In the genomic region with DNA sequence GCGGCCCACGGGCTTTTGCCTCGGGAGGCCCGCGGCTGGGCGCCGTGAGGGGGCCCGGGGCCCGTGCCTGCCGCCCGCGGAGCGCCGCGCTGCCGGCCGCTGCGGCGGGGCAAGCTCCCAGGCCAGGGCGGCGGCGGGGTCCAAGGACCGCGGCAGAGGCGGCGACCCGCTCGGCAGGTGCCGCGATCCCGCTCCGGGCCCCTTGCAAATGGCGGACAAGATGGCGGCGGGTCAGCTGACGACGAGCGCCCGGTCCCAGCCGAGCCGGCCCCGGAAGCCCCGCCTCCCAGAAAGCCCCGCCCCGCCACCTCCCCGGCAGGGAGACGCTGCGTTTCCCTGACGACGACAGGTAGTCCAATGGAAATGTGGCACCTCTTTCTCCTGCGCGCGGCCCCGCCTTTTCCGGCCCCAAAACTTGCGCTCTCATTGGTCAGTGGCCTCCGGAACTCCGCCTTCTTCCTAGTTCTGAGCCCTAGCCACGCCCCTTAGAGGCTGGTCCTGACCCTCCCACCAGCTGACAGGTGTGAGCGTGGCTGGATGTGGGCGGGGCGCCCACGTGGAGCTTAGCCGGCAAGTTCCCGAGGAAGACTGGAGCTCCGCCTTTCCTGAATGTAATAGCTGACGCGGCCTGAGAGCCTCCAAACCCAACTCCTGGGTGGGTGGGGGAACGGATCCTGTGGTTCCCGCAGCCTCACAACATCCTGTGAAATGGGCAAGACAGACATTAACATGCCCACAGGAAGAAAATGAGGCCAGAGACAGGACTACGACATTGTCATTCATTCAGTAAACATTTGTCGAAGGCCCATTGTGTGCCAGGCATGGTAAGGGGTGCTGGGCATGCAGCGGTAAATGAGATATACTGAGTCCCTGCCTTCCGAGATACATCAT, we compare ENCODE assay signal across 1 cellular context.
TF ChIP-seq lines count a peak whose summit lies in the region.

A gene (minus strand): TSS at position 228 of the 891 bp plus-strand sequence. CDS start 232 bp downstream, outside the sequence.

TF ChIP-seq in HepG2, 621 proteins besides CTCF, POLR2A, EP300 and RAD21 (continued from another document and continues in another):
- TF ChIP-seq, protein P1, sequence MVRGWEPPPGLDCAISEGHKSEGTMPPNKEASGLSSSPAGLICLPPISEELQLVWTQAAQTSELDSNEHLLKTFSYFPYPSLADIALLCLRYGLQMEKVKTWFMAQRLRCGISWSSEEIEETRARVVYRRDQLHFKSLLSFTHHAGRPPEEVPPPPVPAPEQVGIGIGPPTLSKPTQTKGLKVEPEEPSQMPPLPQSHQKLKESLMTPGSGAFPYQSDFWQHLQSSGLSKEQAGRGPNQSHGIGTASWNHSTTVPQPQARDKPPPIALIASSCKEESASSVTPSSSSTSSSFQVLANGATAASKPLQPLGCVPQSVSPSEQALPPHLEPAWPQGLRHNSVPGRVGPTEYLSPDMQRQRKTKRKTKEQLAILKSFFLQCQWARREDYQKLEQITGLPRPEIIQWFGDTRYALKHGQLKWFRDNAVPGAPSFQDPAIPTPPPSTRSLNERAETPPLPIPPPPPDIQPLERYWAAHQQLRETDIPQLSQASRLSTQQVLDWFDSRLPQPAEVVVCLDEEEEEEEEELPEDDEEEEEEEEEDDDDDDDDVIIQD (CRISPR knock-in tag; IDR thresholded peaks at IDR 0.05; ENCODE audit: low read depth): no peak
- TF ChIP-seq ZNF430 (CRISPR knock-in tag; IDR thresholded peaks at IDR 0.05): no peak
- TF ChIP-seq NFIC (IDR thresholded peaks at IDR 0.05; ENCODE audit: low read length): no peak
- no peak for TF ChIP-seq HNRNPUL1 (IDR thresholded peaks at IDR 0.05; ENCODE audit: low read depth, low read length)
- TF ChIP-seq, protein P2, sequence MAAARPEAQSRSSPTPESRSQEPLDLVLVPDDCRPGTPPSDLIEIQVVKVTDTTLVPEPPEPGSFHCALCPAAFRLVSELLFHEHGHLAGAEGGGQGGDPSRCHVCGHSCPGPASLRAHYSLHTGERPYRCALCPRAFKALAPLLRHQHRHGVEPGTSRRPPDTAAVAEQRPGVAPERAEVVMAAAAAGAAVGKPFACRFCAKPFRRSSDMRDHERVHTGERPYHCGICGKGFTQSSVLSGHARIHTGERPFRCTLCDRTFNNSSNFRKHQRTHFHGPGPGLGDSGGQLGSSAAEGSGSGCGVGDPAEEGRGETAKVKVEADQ (CRISPR knock-in tag; IDR thresholded peaks at IDR 0.05; ENCODE audit: borderline replicate concordance): 0 out of 2 replicates have a peak, but pooled peaks have one; percentile 12
- TF ChIP-seq ZNF569 (CRISPR knock-in tag; IDR thresholded peaks at IDR 0.05; ENCODE audit: borderline replicate concordance): no peak
- TF ChIP-seq CCAR2 (optimal IDR thresholded peaks at IDR 0.05; ENCODE audit: low read depth, low read length): no peak
- no peak for TF ChIP-seq ZNF24 (IDR thresholded peaks at IDR 0.05)
- TF ChIP-seq, protein P3, sequence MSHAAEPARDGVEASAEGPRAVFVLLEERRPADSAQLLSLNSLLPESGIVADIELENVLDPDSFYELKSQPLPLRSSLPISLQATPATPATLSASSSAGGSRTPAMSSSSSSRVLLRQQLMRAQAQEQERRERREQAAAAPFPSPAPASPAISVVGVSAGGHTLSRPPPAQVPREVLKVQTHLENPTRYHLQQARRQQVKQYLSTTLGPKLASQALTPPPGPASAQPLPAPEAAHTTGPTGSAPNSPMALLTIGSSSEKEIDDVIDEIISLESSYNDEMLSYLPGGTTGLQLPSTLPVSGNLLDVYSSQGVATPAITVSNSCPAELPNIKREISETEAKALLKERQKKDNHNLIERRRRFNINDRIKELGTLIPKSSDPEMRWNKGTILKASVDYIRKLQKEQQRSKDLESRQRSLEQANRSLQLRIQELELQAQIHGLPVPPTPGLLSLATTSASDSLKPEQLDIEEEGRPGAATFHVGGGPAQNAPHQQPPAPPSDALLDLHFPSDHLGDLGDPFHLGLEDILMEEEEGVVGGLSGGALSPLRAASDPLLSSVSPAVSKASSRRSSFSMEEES (CRISPR knock-in tag; IDR thresholded peaks at IDR 0.05): no peak; the same call in none of the 2 replicates
- TF ChIP-seq, protein P4, sequence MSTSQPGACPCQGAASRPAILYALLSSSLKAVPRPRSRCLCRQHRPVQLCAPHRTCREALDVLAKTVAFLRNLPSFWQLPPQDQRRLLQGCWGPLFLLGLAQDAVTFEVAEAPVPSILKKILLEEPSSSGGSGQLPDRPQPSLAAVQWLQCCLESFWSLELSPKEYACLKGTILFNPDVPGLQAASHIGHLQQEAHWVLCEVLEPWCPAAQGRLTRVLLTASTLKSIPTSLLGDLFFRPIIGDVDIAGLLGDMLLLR (CRISPR knock-in tag; IDR thresholded peaks at IDR 0.05): peak; percentile 95; the same call in 1 of the 2 replicates
- TF ChIP-seq, protein P5, sequence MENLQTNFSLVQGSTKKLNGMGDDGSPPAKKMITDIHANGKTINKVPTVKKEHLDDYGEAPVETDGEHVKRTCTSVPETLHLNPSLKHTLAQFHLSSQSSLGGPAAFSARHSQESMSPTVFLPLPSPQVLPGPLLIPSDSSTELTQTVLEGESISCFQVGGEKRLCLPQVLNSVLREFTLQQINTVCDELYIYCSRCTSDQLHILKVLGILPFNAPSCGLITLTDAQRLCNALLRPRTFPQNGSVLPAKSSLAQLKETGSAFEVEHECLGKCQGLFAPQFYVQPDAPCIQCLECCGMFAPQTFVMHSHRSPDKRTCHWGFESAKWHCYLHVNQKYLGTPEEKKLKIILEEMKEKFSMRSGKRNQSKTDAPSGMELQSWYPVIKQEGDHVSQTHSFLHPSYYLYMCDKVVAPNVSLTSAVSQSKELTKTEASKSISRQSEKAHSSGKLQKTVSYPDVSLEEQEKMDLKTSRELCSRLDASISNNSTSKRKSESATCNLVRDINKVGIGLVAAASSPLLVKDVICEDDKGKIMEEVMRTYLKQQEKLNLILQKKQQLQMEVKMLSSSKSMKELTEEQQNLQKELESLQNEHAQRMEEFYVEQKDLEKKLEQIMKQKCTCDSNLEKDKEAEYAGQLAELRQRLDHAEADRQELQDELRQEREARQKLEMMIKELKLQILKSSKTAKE (CRISPR knock-in tag; IDR thresholded peaks at IDR 0.05; ENCODE audit: borderline replicate concordance): no peak
- TF ChIP-seq, protein P6, sequence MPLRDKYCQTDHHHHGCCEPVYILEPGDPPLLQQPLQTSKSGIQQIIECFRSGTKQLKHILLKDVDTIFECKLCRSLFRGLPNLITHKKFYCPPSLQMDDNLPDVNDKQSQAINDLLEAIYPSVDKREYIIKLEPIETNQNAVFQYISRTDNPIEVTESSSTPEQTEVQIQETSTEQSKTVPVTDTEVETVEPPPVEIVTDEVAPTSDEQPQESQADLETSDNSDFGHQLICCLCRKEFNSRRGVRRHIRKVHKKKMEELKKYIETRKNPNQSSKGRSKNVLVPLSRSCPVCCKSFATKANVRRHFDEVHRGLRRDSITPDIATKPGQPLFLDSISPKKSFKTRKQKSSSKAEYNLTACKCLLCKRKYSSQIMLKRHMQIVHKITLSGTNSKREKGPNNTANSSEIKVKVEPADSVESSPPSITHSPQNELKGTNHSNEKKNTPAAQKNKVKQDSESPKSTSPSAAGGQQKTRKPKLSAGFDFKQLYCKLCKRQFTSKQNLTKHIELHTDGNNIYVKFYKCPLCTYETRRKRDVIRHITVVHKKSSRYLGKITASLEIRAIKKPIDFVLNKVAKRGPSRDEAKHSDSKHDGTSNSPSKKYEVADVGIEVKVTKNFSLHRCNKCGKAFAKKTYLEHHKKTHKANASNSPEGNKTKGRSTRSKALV (CRISPR knock-in tag; IDR thresholded peaks at IDR 0.05): no peak
- TF ChIP-seq DNMT3B (CRISPR knock-in tag; conservative IDR thresholded peaks at IDR 0.05): no peak
- TF ChIP-seq ZNF441 (CRISPR knock-in tag; IDR thresholded peaks at IDR 0.05; ENCODE audit: borderline replicate concordance): no peak
- TF ChIP-seq ZKSCAN1 (IDR thresholded peaks at IDR 0.05; ENCODE audit: low read length): no peak
- TF ChIP-seq ZNF850 (CRISPR knock-in tag; conservative IDR thresholded peaks at IDR 0.05): no peak
- TF ChIP-seq SAFB2 (CRISPR knock-in tag; IDR thresholded peaks at IDR 0.05; ENCODE audit: borderline replicate concordance, low read depth): 0 out of 2 replicates have a peak, but pooled peaks have one; percentile 2
- TF ChIP-seq, protein P7, sequence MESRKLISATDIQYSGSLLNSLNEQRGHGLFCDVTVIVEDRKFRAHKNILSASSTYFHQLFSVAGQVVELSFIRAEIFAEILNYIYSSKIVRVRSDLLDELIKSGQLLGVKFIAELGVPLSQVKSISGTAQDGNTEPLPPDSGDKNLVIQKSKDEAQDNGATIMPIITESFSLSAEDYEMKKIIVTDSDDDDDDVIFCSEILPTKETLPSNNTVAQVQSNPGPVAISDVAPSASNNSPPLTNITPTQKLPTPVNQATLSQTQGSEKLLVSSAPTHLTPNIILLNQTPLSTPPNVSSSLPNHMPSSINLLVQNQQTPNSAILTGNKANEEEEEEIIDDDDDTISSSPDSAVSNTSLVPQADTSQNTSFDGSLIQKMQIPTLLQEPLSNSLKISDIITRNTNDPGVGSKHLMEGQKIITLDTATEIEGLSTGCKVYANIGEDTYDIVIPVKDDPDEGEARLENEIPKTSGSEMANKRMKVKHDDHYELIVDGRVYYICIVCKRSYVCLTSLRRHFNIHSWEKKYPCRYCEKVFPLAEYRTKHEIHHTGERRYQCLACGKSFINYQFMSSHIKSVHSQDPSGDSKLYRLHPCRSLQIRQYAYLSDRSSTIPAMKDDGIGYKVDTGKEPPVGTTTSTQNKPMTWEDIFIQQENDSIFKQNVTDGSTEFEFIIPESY (CRISPR knock-in tag; IDR thresholded peaks at IDR 0.05): no peak; the same call in 1 of the 2 replicates
- TF ChIP-seq MXD4 (CRISPR knock-in tag; IDR thresholded peaks at IDR 0.05): peak; percentile 100
- TF ChIP-seq TAF15 (IDR thresholded peaks at IDR 0.05; ENCODE audit: low read depth, low read length, poor library complexity, severe bottlenecking): no peak
- TF ChIP-seq, protein P8, sequence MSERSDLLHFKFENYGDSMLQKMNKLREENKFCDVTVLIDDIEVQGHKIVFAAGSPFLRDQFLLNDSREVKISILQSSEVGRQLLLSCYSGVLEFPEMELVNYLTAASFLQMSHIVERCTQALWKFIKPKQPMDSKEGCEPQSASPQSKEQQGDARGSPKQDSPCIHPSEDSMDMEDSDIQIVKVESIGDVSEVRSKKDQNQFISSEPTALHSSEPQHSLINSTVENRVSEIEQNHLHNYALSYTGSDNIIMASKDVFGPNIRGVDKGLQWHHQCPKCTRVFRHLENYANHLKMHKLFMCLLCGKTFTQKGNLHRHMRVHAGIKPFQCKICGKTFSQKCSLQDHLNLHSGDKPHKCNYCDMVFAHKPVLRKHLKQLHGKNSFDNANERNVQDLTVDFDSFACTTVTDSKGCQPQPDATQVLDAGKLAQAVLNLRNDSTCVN (CRISPR knock-in tag; IDR thresholded peaks at IDR 0.05; ENCODE audit: borderline replicate concordance): no peak
- peak; percentile 31; the same call in 1 of the 2 replicates for TF ChIP-seq RAD51 (IDR thresholded peaks at IDR 0.05; ENCODE audit: borderline replicate concordance)
- TF ChIP-seq, protein P9, sequence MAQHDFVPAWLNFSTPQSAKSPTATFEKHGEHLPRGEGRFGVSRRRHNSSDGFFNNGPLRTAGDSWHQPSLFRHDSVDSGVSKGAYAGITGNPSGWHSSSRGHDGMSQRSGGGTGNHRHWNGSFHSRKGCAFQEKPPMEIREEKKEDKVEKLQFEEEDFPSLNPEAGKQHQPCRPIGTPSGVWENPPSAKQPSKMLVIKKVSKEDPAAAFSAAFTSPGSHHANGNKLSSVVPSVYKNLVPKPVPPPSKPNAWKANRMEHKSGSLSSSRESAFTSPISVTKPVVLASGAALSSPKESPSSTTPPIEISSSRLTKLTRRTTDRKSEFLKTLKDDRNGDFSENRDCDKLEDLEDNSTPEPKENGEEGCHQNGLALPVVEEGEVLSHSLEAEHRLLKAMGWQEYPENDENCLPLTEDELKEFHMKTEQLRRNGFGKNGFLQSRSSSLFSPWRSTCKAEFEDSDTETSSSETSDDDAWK (CRISPR knock-in tag; IDR thresholded peaks at IDR 0.05): no peak
- TF ChIP-seq, protein P10, sequence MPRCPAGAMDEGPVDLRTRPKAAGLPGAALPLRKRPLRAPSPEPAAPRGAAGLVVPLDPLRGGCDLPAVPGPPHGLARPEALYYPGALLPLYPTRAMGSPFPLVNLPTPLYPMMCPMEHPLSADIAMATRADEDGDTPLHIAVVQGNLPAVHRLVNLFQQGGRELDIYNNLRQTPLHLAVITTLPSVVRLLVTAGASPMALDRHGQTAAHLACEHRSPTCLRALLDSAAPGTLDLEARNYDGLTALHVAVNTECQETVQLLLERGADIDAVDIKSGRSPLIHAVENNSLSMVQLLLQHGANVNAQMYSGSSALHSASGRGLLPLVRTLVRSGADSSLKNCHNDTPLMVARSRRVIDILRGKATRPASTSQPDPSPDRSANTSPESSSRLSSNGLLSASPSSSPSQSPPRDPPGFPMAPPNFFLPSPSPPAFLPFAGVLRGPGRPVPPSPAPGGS (CRISPR knock-in tag; IDR thresholded peaks at IDR 0.05): no peak
- TF ChIP-seq, protein P11, sequence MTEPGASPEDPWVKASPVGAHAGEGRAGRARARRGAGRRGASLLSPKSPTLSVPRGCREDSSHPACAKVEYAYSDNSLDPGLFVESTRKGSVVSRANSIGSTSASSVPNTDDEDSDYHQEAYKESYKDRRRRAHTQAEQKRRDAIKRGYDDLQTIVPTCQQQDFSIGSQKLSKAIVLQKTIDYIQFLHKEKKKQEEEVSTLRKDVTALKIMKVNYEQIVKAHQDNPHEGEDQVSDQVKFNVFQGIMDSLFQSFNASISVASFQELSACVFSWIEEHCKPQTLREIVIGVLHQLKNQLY (CRISPR knock-in tag; IDR thresholded peaks at IDR 0.05): no peak
- TF ChIP-seq, protein P12, sequence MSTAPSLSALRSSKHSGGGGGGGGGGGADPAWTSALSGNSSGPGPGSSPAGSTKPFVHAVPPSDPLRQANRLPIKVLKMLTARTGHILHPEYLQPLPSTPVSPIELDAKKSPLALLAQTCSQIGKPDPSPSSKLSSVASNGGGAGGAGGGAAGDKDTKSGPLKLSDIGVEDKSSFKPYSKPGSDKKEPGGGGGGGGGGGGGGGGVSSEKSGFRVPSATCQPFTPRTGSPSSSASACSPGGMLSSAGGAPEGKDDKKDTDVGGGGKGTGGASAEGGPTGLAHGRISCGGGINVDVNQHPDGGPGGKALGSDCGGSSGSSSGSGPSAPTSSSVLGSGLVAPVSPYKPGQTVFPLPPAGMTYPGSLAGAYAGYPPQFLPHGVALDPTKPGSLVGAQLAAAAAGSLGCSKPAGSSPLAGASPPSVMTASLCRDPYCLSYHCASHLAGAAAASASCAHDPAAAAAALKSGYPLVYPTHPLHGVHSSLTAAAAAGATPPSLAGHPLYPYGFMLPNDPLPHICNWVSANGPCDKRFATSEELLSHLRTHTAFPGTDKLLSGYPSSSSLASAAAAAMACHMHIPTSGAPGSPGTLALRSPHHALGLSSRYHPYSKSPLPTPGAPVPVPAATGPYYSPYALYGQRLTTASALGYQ (CRISPR knock-in tag; IDR thresholded peaks at IDR 0.05): no peak
- TF ChIP-seq, protein P13, sequence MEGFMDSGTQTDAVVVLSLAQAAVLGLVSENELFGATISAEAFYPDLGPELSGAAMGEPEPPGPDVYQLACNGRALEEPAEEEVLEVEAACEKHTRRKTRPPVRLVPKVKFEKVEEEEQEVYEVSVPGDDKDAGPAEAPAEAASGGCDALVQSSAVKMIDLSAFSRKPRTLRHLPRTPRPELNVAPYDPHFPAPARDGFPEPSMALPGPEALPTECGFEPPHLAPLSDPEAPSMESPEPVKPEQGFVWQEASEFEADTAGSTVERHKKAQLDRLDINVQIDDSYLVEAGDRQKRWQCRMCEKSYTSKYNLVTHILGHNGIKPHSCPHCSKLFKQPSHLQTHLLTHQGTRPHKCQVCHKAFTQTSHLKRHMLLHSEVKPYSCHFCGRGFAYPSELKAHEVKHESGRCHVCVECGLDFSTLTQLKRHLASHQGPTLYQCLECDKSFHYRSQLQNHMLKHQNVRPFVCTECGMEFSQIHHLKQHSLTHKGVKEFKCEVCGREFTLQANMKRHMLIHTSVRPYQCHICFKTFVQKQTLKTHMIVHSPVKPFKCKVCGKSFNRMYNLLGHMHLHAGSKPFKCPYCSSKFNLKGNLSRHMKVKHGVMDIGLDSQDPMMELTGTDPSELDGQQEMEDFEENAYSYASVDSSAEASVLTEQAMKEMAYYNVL (CRISPR knock-in tag; IDR thresholded peaks at IDR 0.05; ENCODE audit: borderline replicate concordance): no peak
- peak; percentile 17; the same call in 1 of the 2 replicates for TF ChIP-seq ZNF547 (CRISPR knock-in tag; IDR thresholded peaks at IDR 0.05)
- TF ChIP-seq TEAD3 (CRISPR knock-in tag; optimal IDR thresholded peaks at IDR 0.05; ENCODE audit: borderline replicate concordance): peak; percentile 48
